16 cellular contexts compared by ENCODE assay signal in genomic region chr10:34547283-34547682, GRCh38.
"Had no signal": no experiment of that assay in that cellular context is flagged by ENCODE, and none has a peak within 500 bp of the region (broad histone marks: within the 10 kb centered on the region; RNA-seq: fewer than 3 reads in every experiment).

No MANE protein-coding gene starts in this region.

- H3K36me3 ChIP-seq: heart left ventricle, neutrophil, thyroid gland had no signal

- H3K27ac ChIP-seq: heart left ventricle, neutrophil, skin epidermis, thyroid gland, VCaP had no signal

- DNase-seq: activated CD4-positive, alpha-beta T cell treated with anti-CD3 and anti-CD28 coated beads, Interleukin-2, amount 50 U/mL, for 48 hours; activated naive CD4-positive, alpha-beta T cell treated with anti-CD3 and anti-CD28 coated beads for 36 hours; activated naive CD8-positive, alpha-beta T cell treated with anti-CD3 and anti-CD28 coated beads, Interleukin-2, amount 50 U/mL, for 24 hours; erythroblast; heart left ventricle; left cardiac atrium; naive thymus-derived CD8-positive, alpha-beta T cell; stimulated activated CD4-positive, alpha-beta T cell treated with anti-CD3 and anti-CD28 coated beads, Interleukin-15, amount 100 ng/mL, for 24 hours; stimulated activated CD4-positive, alpha-beta T cell treated with anti-CD3 and anti-CD28 coated beads, Interleukin-4, amount 100 ng/mL, for 1 hour; stimulated activated naive B cell treated with anti-CD40 and anti-IgM and Interleukin-4, amounts not matched to agents 10 μg/mL and 1 μg/mL and 100 μg/mL, for 72 hours; T-cell; T1000; thyroid gland had no signal

- H3K4me3 ChIP-seq: heart left ventricle, skin epidermis, thyroid gland had no signal

- H3K4me1 ChIP-seq: thyroid gland had no signal

- H3K9me3 ChIP-seq: heart left ventricle, neutrophil, thyroid gland had no signal

- ATAC-seq: activated naive CD8-positive, alpha-beta T cell treated with anti-CD3 and anti-CD28 coated beads, Interleukin-2, amount 50 U/mL, for 24 hours; heart left ventricle; left cardiac atrium; naive thymus-derived CD8-positive, alpha-beta T cell; stimulated activated naive B cell treated with anti-CD40 and anti-IgM and Interleukin-4, amounts not matched to agents 10 μg/mL and 1 μg/mL and 100 μg/mL, for 72 hours; T-cell had no signal
